19 cellular contexts compared by ENCODE assay signal in the genomic region with DNA sequence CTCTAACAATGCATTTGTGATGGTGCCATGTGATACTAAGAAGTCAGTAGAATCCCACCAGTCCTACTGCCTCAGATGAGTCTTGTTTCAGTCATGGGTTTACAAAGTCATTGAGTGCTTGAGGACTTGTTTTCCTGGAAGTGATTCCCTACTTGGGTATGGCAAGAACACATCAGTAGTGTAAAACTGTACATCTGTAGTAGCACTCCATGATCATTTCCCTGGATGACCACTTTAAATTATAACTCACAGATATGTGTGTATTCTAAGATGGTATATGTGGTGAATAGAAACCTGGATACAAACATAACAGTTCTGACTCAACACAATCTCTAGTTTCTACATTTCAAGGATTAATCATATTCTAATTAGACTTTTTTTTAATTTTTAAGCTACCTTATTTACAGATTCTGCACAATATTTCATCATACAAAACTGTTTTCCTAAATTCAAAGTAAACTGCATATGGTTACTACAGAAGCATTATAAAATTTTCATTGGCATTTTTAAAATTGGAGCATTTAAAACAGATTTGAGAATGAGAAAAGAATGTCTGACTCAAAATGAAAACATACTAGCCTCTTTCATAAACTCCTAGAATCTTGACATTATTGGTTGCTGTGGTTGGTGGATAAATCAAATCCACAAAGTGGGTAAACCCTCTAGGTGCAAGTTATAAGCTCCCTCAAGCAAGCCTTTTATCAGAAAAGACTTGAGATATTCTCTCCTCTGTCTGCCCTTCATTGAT. TPM values are rescaled to one million over a fixed set of nuclear protein-coding genes. Genes with fewer than 3 reads are reported as not detected.
DNase-seq lines count a peak whose midpoint lies in the region; ATAC-seq and TF ChIP-seq lines count a peak whose summit lies in the region.
"Had no signal": no experiment of that assay in that cellular context is flagged by ENCODE, and none has a peak within 500 bp of the region (broad histone marks: within the 10 kb centered on the region; RNA-seq: fewer than 3 reads in every experiment).

No MANE protein-coding gene starts in this region.

- H3K79me2 ChIP-seq in ACC112 (ENCODE audit: control insufficient read depth, insufficient read depth, low read length, unreplicated experiment), result no peaks in the 10 kb centered on the region

- H3K27ac Mint-ChIP-seq in activated naive CD8-positive, alpha-beta T cell, result peak overlapping the region; percentile 47
- H3K27ac Mint-ChIP-seq: activated CD4-positive, alpha-beta memory T cell treated with anti-CD3 and anti-CD28 coated beads for 36 hours; progenitor cell of endocrine pancreas had no signal

- H3K27me3 Mint-ChIP-seq in activated naive CD8-positive, alpha-beta T cell, result no peaks in the 10 kb centered on the region
- H3K27me3 Mint-ChIP-seq: activated CD4-positive, alpha-beta memory T cell treated with anti-CD3 and anti-CD28 coated beads for 36 hours; progenitor cell of endocrine pancreas had no signal

- no peak overlapping the region for H2AFZ ChIP-seq in ACC112 (ENCODE audit: low read length, unreplicated experiment)
- H2AFZ ChIP-seq: hepatocyte had no signal

- no peak for TF ChIP-seq CTCF in fibroblast of the aortic adventitia (IDR thresholded peaks at IDR 0.05; ENCODE audit: insufficient read depth, low read length)

- peak; percentile 19 for DNase-seq in Daoy (ENCODE audit: low read depth)
- peak; percentile 38 for DNase-seq in fibroblast of the aortic adventitia (ENCODE audit: low read depth)
- no peak for DNase-seq in NCI-H510A treated with DMSO at 0.1 percent for 48 hours (lab: John Stamatoyannopoulos, UW)
- DNase-seq: activated CD4-positive, alpha-beta memory T cell treated with anti-CD3 and anti-CD28 coated beads for 36 hours; activated naive CD4-positive, alpha-beta T cell; cerebellar nuclear complex; DMS79 treated with DMSO at 0.1 percent for 48 hours; left cardiac atrium; NCI-H2081 treated with DMSO at 0.1 percent for 48 hours; T-helper 9 cell had no signal

- peaks cover 35% of the 10 kb centered on the region for H3K4me1 ChIP-seq in ACC112 (ENCODE audit: control insufficient read depth, insufficient read depth, low read length, unreplicated experiment)

- H3K4me1 Mint-ChIP-seq in activated naive CD8-positive, alpha-beta T cell (ENCODE audit: low read depth), result peaks cover 45% of the 10 kb centered on the region

- H3K4me3 ChIP-seq in ACC112 (ENCODE audit: low read depth, low read length), result no peak overlapping the region
- H3K4me3 ChIP-seq in fibroblast of the aortic adventitia (ENCODE audit: low read depth, low read length), result no peak overlapping the region
- H3K4me3 ChIP-seq: BLaER1, hepatocyte, suprapubic skin had no signal

- no peak for ATAC-seq in GM21360 (IDR thresholded peaks at IDR 0.05; ENCODE audit: unreplicated experiment)
- ATAC-seq in GM21390 (IDR thresholded peaks at IDR 0.05; ENCODE audit: unreplicated experiment), result no peak
- no peak for ATAC-seq in HG02759 (IDR thresholded peaks at IDR 0.05; ENCODE audit: unreplicated experiment)
- ATAC-seq: left cardiac atrium had no signal

- H3K27me3 ChIP-seq in ACC112 (ENCODE audit: insufficient read depth, low read length), result no peaks in the 10 kb centered on the region
- H3K27me3 ChIP-seq: BLaER1, hepatocyte, suprapubic skin had no signal

- H3K4me3 Mint-ChIP-seq in activated naive CD8-positive, alpha-beta T cell, result no peak overlapping the region
- H3K4me3 Mint-ChIP-seq: activated CD4-positive, alpha-beta memory T cell treated with anti-CD3 and anti-CD28 coated beads for 36 hours had no signal

- H3K36me3 Mint-ChIP-seq in activated naive CD8-positive, alpha-beta T cell, result peaks cover 3% of the 10 kb centered on the region

- peak overlapping the region; percentile 72 for H3K27ac ChIP-seq in ACC112 (ENCODE audit: low read depth, low read length)
- H3K27ac ChIP-seq: BLaER1, hepatocyte, suprapubic skin had no signal

- H3K36me3 ChIP-seq in ACC112 (ENCODE audit: insufficient read depth, low read length), result peaks cover 5% of the 10 kb centered on the region; the same call in 1 of the 2 replicates

- no peaks in the 10 kb centered on the region for H3K9me3 Mint-ChIP-seq in activated naive CD8-positive, alpha-beta T cell (ENCODE audit: low read depth)
- H3K9me3 Mint-ChIP-seq: activated CD4-positive, alpha-beta memory T cell treated with anti-CD3 and anti-CD28 coated beads for 36 hours had no signal

RNA-seq across cellular contexts. Expression of gene PSMG1, which starts 6.8 kb away (rescaled TPM):
- 146 and 150 TPM in 2 replicates for total RNA-seq in Daoy (2014; rRNA removed; shearing (Covaris generic))
- total RNA-seq in fibroblast of the aortic adventitia (ENCODE audit: low replicate concordance), result 13.3 and 91.1 TPM in 2 replicates
